In genomic region chr11:66343176-66343575, GRCh38 we compare ENCODE assay signal across 14 cellular contexts. TPM values are rescaled to one million over a fixed set of nuclear protein-coding genes. Genes with fewer than 3 reads are reported as not detected.
A peak's percentile ranks its signal among the peaks of the same experiment; 100 is the strongest.
DNase-seq lines count a peak whose midpoint lies in the region; ATAC-seq and TF ChIP-seq lines count a peak whose summit lies in the region.
"Had no signal": no experiment of that assay in that cellular context is flagged by ENCODE, and none has a peak within 500 bp of the region (broad histone marks: within the 10 kb centered on the region; RNA-seq: fewer than 3 reads in every experiment).

No MANE protein-coding gene starts in this region.

- no peaks in the 10 kb centered on the region for H3K9me3 ChIP-seq in hepatocyte (ENCODE audit: low read depth)
- H3K9me3 ChIP-seq: left ventricle myocardium inferior, thoracic aorta had no signal

- no peaks in the 10 kb centered on the region for H3K9me2 ChIP-seq in hepatocyte (replicated peaks; ENCODE audit: insufficient read depth)

- peak overlapping the region; percentile 20 for H3K27ac Mint-ChIP-seq in activated naive CD4-positive, alpha-beta T cell treated with anti-CD3 and anti-CD28 coated beads, Interleukin-2, amount 50 U/mL, for 24 hours
- H3K27ac Mint-ChIP-seq in stimulated activated naive B cell treated with anti-CD40 and anti-IgM and Interleukin-4, amounts not matched to agents 10 μg/mL and 1 μg/mL and 100 μg/mL, for 72 hours: peak overlapping the region; percentile 43

- H3K9me3 Mint-ChIP-seq in activated naive CD4-positive, alpha-beta T cell treated with anti-CD3 and anti-CD28 coated beads, Interleukin-2, amount 50 U/mL, for 24 hours: no peaks in the 10 kb centered on the region
- H3K9me3 Mint-ChIP-seq in stimulated activated naive B cell treated with anti-CD40 and anti-IgM and Interleukin-4, amounts not matched to agents 10 μg/mL and 1 μg/mL and 100 μg/mL, for 72 hours: peaks cover 2 to 4% of the 10 kb centered on the region in 2 donors

- H3K4me3 ChIP-seq in hepatocyte: no peak overlapping the region
- H3K4me3 ChIP-seq: thoracic aorta had no signal

- peaks cover 35% of the 10 kb centered on the region for H3K4me1 Mint-ChIP-seq in activated naive CD4-positive, alpha-beta T cell treated with anti-CD3 and anti-CD28 coated beads, Interleukin-2, amount 50 U/mL, for 24 hours
- peaks cover 27 to 43% of the 10 kb centered on the region in 2 donors for H3K4me1 Mint-ChIP-seq in stimulated activated naive B cell treated with anti-CD40 and anti-IgM and Interleukin-4, amounts not matched to agents 10 μg/mL and 1 μg/mL and 100 μg/mL, for 72 hours

- TF ChIP-seq CTCF in VCaP (conservative IDR thresholded peaks at IDR 0.05) (no peak), hepatocyte (IDR thresholded peaks at IDR 0.05; ENCODE audit: poor library complexity) (no peak)

- 95% methylated on average over 8 of the region's 8 CpGs for WGBS in hepatocyte (ENCODE audit: low lambda C conversion rate, missing lambda C conversion rate)

- H3K27me3 Mint-ChIP-seq in activated naive CD4-positive, alpha-beta T cell treated with anti-CD3 and anti-CD28 coated beads, Interleukin-2, amount 50 U/mL, for 24 hours: no peaks in the 10 kb centered on the region
- peaks cover 5 to 6% of the 10 kb centered on the region in 2 donors for H3K27me3 Mint-ChIP-seq in stimulated activated naive B cell treated with anti-CD40 and anti-IgM and Interleukin-4, amounts not matched to agents 10 μg/mL and 1 μg/mL and 100 μg/mL, for 72 hours

- no peaks in the 10 kb centered on the region for H3K27me3 ChIP-seq in hepatocyte
- H3K27me3 ChIP-seq: foreskin keratinocyte had no signal

- H3K36me3 Mint-ChIP-seq in activated naive CD4-positive, alpha-beta T cell treated with anti-CD3 and anti-CD28 coated beads, Interleukin-2, amount 50 U/mL, for 24 hours: peaks cover 4% of the 10 kb centered on the region
- peaks cover 34 to 46% of the 10 kb centered on the region in 2 donors for H3K36me3 Mint-ChIP-seq in stimulated activated naive B cell treated with anti-CD40 and anti-IgM and Interleukin-4, amounts not matched to agents 10 μg/mL and 1 μg/mL and 100 μg/mL, for 72 hours

- no peaks in the 10 kb centered on the region for H3K36me3 ChIP-seq in hepatocyte (replicated peaks; ENCODE audit: insufficient read depth, low read depth)

- H3K79me2 ChIP-seq in hepatocyte: peaks cover 39% of the 10 kb centered on the region

- no peak overlapping the region for H2AFZ ChIP-seq in hepatocyte

- no peak for DNase-seq in activated naive CD4-positive, alpha-beta T cell treated with Interleukin-2 at 50 U/mL for 16 hours
- DNase-seq in hepatocyte (ENCODE audit: low spot score): no peak
- DNase-seq in stimulated activated naive B cell treated with anti-CD40 and anti-IgM and Interleukin-4, amounts not matched to agents 10 μg/mL and 1 μg/mL and 100 μg/mL, for 72 hours: no peak
- no peak for DNase-seq in stimulated activated CD4-positive, alpha-beta T cell treated with anti-CD3 and anti-CD28 coated beads, Interleukin-12 subunit alpha, Interleukin-12 subunit beta, amount 100 ng/mL, for 4 hours
- DNase-seq: activated gamma-delta T cell, dermis blood vessel endothelial cell, foreskin keratinocyte, left ventricle myocardium inferior had no signal

- H3K4me2 ChIP-seq in hepatocyte: peak overlapping the region; percentile 97

- ATAC-seq in stimulated activated naive B cell treated with anti-CD40 and anti-IgM and Interleukin-4, amounts not matched to agents 10 μg/mL and 1 μg/mL and 100 μg/mL, for 72 hours (replicated peaks): no peak
- ATAC-seq in HG03196 (IDR thresholded peaks at IDR 0.05; ENCODE audit: unreplicated experiment) (no peak), HG02759 (IDR thresholded peaks at IDR 0.05; ENCODE audit: unreplicated experiment) (no peak)
- ATAC-seq: foreskin keratinocyte had no signal

- no peaks in the 10 kb centered on the region for H4K20me1 ChIP-seq in hepatocyte (ENCODE audit: insufficient read depth, poor library complexity, severe bottlenecking)

- H3K27ac ChIP-seq in VCaP: peak overlapping the region; percentile 98
- no peak overlapping the region for H3K27ac ChIP-seq in hepatocyte
- H3K27ac ChIP-seq: foreskin keratinocyte, left ventricle myocardium inferior, thoracic aorta had no signal

- H3K4me1 ChIP-seq in hepatocyte (ENCODE audit: insufficient read depth): peaks cover 20% of the 10 kb centered on the region

- peak overlapping the region; percentile 97 for H3K4me3 Mint-ChIP-seq in activated naive CD4-positive, alpha-beta T cell treated with anti-CD3 and anti-CD28 coated beads, Interleukin-2, amount 50 U/mL, for 24 hours
- peak overlapping the region; percentile 52 to 60 for H3K4me3 Mint-ChIP-seq in stimulated activated naive B cell treated with anti-CD40 and anti-IgM and Interleukin-4, amounts not matched to agents 10 μg/mL and 1 μg/mL and 100 μg/mL, for 72 hours

RNA-seq across cellular contexts. Expression of gene BRMS1, which starts 1.7 kb away (rescaled TPM):
- 34.5 and 39.7 TPM in 2 replicates for total RNA-seq in hepatocyte
- polyA plus RNA-seq in hepatocyte: 48.6 and 54.0 TPM in 2 replicates

RNA-seq across cellular contexts. Expression of gene B4GAT1, which starts 4.3 kb away (rescaled TPM):
- total RNA-seq in hepatocyte: 41.5 and 41.9 TPM in 2 replicates
- 37.4 and 40.8 TPM in 2 replicates for polyA plus RNA-seq in hepatocyte

RNA-seq across cellular contexts. Expression of gene RIN1, which starts 6.9 kb away (rescaled TPM):
- total RNA-seq in hepatocyte: 4.3 and 6.2 TPM in 2 replicates
- polyA plus RNA-seq in hepatocyte: 9.5 and 12.8 TPM in 2 replicates

RNA-seq across cellular contexts. Expression of gene CD248, which starts 26.3 kb away (rescaled TPM):
- total RNA-seq in hepatocyte: 19.9 and 24.6 TPM in 2 replicates
- polyA plus RNA-seq in hepatocyte: 210 and 250 TPM in 2 replicates
- total RNA-seq: foreskin keratinocyte, H4 had no signal

RNA-seq across cellular contexts. Expression of gene SLC29A2, which starts 28.4 kb away (rescaled TPM):
- 7.4 and 11.3 TPM in 2 replicates for total RNA-seq in hepatocyte
- 20.2 and 27.1 TPM in 2 replicates for polyA plus RNA-seq in hepatocyte
